In the genomic region with DNA sequence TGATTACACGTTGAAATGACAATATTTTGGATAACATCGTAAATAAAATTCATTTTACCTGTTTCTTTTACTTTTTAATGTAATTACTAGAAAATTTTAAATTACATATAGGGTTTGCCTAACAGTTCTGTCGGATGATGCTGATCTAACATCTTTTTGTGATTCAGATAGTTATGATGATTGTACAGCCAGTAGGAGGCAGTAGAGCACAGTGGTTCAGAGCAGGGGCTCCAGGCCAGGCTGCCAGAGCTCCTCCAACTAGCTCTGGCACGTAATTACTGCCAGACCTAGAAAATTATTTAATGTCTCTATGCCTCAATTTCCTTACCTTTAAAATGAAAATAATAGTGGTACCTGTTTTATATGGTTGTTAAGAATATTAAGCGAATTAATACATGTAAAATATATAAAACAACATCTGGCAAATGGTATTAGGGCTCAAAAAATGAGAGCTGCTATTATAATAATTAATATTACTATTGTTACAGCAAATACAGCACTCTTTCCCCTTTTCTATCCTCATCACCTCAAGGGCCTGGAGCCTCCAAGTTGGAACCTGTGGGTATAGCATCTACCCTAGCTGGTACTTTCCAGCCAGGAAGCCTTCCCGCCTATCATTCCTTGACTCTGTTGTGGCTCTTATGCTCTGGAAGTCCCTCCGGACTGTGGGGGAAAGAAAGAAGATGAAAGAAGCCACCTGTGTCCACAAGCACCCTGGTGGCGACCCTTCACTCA, we compare ENCODE assay signal across 8 cellular contexts. TPM values are rescaled to one million over a fixed set of nuclear protein-coding genes. Genes with fewer than 3 reads are reported as not detected.
DNase-seq lines count a peak whose midpoint lies in the region; ATAC-seq and TF ChIP-seq lines count a peak whose summit lies in the region.

No MANE protein-coding gene starts in this region.

- POLR2A ChIA-PET in RWPE1 (lab: Yijun Ruan, JAX; ENCODE audit: low non-redundant PET), result no interaction called here
- POLR2A ChIA-PET in activated naive CD8-positive, alpha-beta T cell treated with anti-CD3 and anti-CD28 coated beads, Interleukin-2, amount 10 ng/mL, durations not matched to agents 7 days and 5 days (lab: Charles Lee), result no interaction called here

- peaks cover 11% of the 10 kb centered on the region for H3K27me3 Mint-ChIP-seq in activated naive CD8-positive, alpha-beta T cell treated with anti-CD3 and anti-CD28 coated beads, Interleukin-2, amount 10 ng/mL, durations not matched to agents 7 days and 5 days

- no peak overlapping the region for H3K27ac Mint-ChIP-seq in activated naive CD8-positive, alpha-beta T cell treated with anti-CD3 and anti-CD28 coated beads, Interleukin-2, amount 10 ng/mL, durations not matched to agents 7 days and 5 days

- CTCF ChIA-PET in RWPE1 (lab: Yijun Ruan, JAX), result interaction anchor here (0.5 to 2.5 kb wide), 10 partner anchors 9 to 1058 kb away, joined by 3 to 13 read pairs (median 4); no protein-coding TSS in a partner anchor

- peaks cover 0 to 15% of the 10 kb centered on the region in 2 donors for H3K36me3 ChIP-seq in psoas muscle (ENCODE audit: insufficient read depth in 1 of 2, low read depth in 1 of 2)

- no peaks in the 10 kb centered on the region for H3K9me3 ChIP-seq in psoas muscle

- no peaks in the 10 kb centered on the region for H3K27me3 ChIP-seq in psoas muscle (ENCODE audit: insufficient read depth in 3 of 3, low read length in 2 of 3)

- H3K36me3 Mint-ChIP-seq in activated naive CD8-positive, alpha-beta T cell treated with anti-CD3 and anti-CD28 coated beads, Interleukin-2, amount 10 ng/mL, durations not matched to agents 7 days and 5 days, result no peaks in the 10 kb centered on the region

- 49 to 54% (median 51%) methylated on average over 8 of the region's 8 CpGs for WGBS in psoas muscle, 3 donors

- H3K4me1 Mint-ChIP-seq in activated naive CD8-positive, alpha-beta T cell treated with anti-CD3 and anti-CD28 coated beads, Interleukin-2, amount 10 ng/mL, durations not matched to agents 7 days and 5 days, result no peaks in the 10 kb centered on the region

- ATAC-seq in GM21825 (IDR thresholded peaks at IDR 0.05; ENCODE audit: unreplicated experiment) (peak; percentile 65), Right ventricle myocardium superior (ENCODE audit: poor library complexity) (peak; percentile 93), psoas muscle (peak; percentile 89 to 98 (median 94))
- peak; percentile 58 for ATAC-seq in activated naive CD8-positive, alpha-beta T cell treated with anti-CD3 and anti-CD28 coated beads, Interleukin-2, amount 10 ng/mL, durations not matched to agents 7 days and 5 days (ENCODE audit: low read depth)

- DNase-seq in GM03348 (ENCODE audit: low spot score) (peak; percentile 88), LHCN-M2 (ENCODE audit: low read depth) (peak; percentile 76), RWPE1 (ENCODE audit: low spot score) (no peak), Right ventricle myocardium superior (peak; percentile 73), psoas muscle (peak; percentile 45 to 70), OCI-M2 (lab: John Stamatoyannopoulos, UW; ENCODE audit: unreplicated experiment) (no peak)
- DNase-seq in activated naive CD8-positive, alpha-beta T cell treated with anti-CD3 and anti-CD28 coated beads, Interleukin-2, amount 10 ng/mL, durations not matched to agents 7 days and 5 days, result peak; percentile 33

- H3K4me1 ChIP-seq in psoas muscle, result peaks cover 4% of the 10 kb centered on the region

- TF ChIP-seq CTCF in RWPE1 (conservative IDR thresholded peaks at IDR 0.05; ENCODE audit: low read depth) (peak; percentile 59), psoas muscle (IDR thresholded peaks at IDR 0.05) (peak; percentile 87)

- H3K4me3 Mint-ChIP-seq in activated naive CD8-positive, alpha-beta T cell treated with anti-CD3 and anti-CD28 coated beads, Interleukin-2, amount 10 ng/mL, durations not matched to agents 7 days and 5 days, result no peak overlapping the region

- peak overlapping the region; percentile 83 for H3K27ac ChIP-seq in RWPE1
- H3K27ac ChIP-seq in psoas muscle, result no peak overlapping the region

- intact Hi-C loops in Right ventricle myocardium superior (cut with DNase I), result loop anchor here (5.0 kb wide), 1 partner anchor 882 kb away; no protein-coding TSS in a partner anchor
- intact Hi-C loops in psoas muscle (cut with DNase I), result loop anchor here in 1 of 2 donors (5.0 kb wide), 2 partner anchors 162 to 882 kb away; no protein-coding TSS in a partner anchor

- no peak overlapping the region for H3K4me3 ChIP-seq in psoas muscle

- H3K9me3 Mint-ChIP-seq in activated naive CD8-positive, alpha-beta T cell treated with anti-CD3 and anti-CD28 coated beads, Interleukin-2, amount 10 ng/mL, durations not matched to agents 7 days and 5 days, result no peaks in the 10 kb centered on the region

RNA-seq across cellular contexts. Expression of a gene that starts 47.7 kb away (rescaled TPM):
- total RNA-seq in LHCN-M2 (2014; rRNA removed) (5.3 and 7.1 TPM in 2 replicates), Right ventricle myocardium superior (3.0 TPM), psoas muscle (under 1 TPM; 0.26 to 0.97 (median 0.61) TPM)
- 2.0 TPM for polyA plus RNA-seq in LHCN-M2 (2012)
- total RNA-seq in activated naive CD8-positive, alpha-beta T cell treated with anti-CD3 and anti-CD28 coated beads, Interleukin-2, amount 10 ng/mL, durations not matched to agents 7 days and 5 days, result not detected
- polyA plus RNA-seq in psoas muscle, result under 1 TPM; 0.17 to 0.21 (median 0.20) TPM

Comparison
In these comparisons a context has a peak if more than half of its experiments do, and no peak if none do; other contexts are left out.
1. DNase-seq: peak in GM03348 (single experiment), LHCN-M2 (single experiment), activated naive CD8-positive, alpha-beta T cell treated with anti-CD3 and anti-CD28 coated beads, Interleukin-2, amount 10 ng/mL, durations not matched to agents 7 days and 5 days (single experiment), Right ventricle myocardium superior (single experiment) and psoas muscle (2 of 2); none in RWPE1 (single experiment) and OCI-M2 (single experiment).
2. Peak in every context shown above with its lines, with median percentiles within 50 percentile points of each other: ATAC-seq.